In the genomic region with DNA sequence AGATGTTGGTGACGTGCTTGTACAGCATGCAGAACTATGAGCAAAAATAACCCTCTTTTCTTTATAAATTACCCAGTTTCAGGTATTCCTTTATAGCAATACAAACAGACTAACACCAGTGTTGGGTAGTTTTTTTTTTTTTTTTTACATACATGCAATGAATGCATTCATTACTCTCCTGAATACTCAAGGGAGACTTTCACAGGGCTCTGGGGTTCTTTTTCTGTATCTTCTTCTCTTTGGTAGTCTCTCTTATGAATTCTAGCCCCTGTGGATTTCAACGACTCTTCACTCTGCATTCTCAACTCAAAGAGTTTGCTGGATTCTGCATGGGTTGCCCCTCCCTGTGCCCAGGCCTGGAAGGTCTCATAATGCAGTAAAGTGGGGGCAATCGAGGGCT, we compare ENCODE assay signal across 22 cellular contexts. TPM values are rescaled to one million over a fixed set of nuclear protein-coding genes. Genes with fewer than 3 reads are reported as not detected.
A peak's percentile ranks its signal among the peaks of the same experiment; 100 is the strongest.
DNase-seq lines count a peak whose midpoint lies in the region; ATAC-seq, FAIRE-seq and TF ChIP-seq lines count a peak whose summit lies in the region.
"Had no signal": no experiment of that assay in that cellular context is flagged by ENCODE, and none has a peak within 500 bp of the region (broad histone marks: within the 10 kb centered on the region; RNA-seq: fewer than 3 reads in every experiment).

No MANE protein-coding gene starts in this region.

- peak overlapping the region in 2 of 3 donors; percentile 23 to 88 for H3K27ac Mint-ChIP-seq in CD4-positive, CD25-positive, alpha-beta regulatory T cell
- H3K27ac Mint-ChIP-seq: CD14-positive monocyte; CD4-positive, alpha-beta T cell; CD8-positive, alpha-beta T cell had no signal

- intact Hi-C loops in GM12878 (cut with micrococcal nuclease; ENCODE audit: unreplicated experiment), result no loop called here

- H3K4me3 ChIP-seq in CD4-positive, CD25-positive, alpha-beta regulatory T cell (ENCODE audit: low read depth, low read length), result no peak overlapping the region
- H3K4me3 ChIP-seq in GM12878, result no peak overlapping the region
- H3K4me3 ChIP-seq in osteoblast (ENCODE audit: insufficient read depth, low read length), result no peak overlapping the region
- H3K4me3 ChIP-seq: BLaER1 had no signal

- no peaks in the 10 kb centered on the region for H4K20me1 ChIP-seq in GM12878 (ENCODE audit: control insufficient read depth, insufficient read depth)
- no peaks in the 10 kb centered on the region for H4K20me1 ChIP-seq in osteoblast (ENCODE audit: insufficient read depth, low read length)
- H4K20me1 ChIP-seq: BLaER1 had no signal

- SMC1A ChIA-PET in GM12878 (lab: Charles Lee; ENCODE audit: uncharacterized antibody, unreplicated experiment), result interaction anchor here (0.7 to 4.9 kb wide), 5 partner anchors 9 to 30 kb away, joined by 3 to 81 read pairs (median 3); a partner anchor contains a TSS

- H3K4me1 ChIP-seq in CD4-positive, CD25-positive, alpha-beta regulatory T cell (ENCODE audit: control insufficient read depth, insufficient read depth, low read length, poor library complexity, severe bottlenecking), result peaks cover 18% of the 10 kb centered on the region
- H3K4me1 ChIP-seq in GM12878 (ENCODE audit: control insufficient read depth, insufficient read depth, low read length), result peaks cover 51% of the 10 kb centered on the region
- no peaks in the 10 kb centered on the region for H3K4me1 ChIP-seq in osteoblast (ENCODE audit: insufficient read depth, low read length)
- H3K4me1 ChIP-seq: BE2C, Caco-2 had no signal

- CTCF ChIA-PET in GM12878 (lab: Yijun Ruan, JAX), result interaction anchor here (1.1 to 1.5 kb wide), 3 partner anchors 9 to 10 kb away, joined by 4 to 6 read pairs (median 4); no protein-coding TSS in a partner anchor

- no peak for TF ChIP-seq RAD21 in GM12878 (IDR thresholded peaks at IDR 0.05; ENCODE audit: insufficient read depth, low read depth, low read length)

- no peaks in the 10 kb centered on the region for H3K27me3 ChIP-seq in CD4-positive, CD25-positive, alpha-beta regulatory T cell (ENCODE audit: control insufficient read depth, insufficient read depth, low read length)
- H3K27me3 ChIP-seq in GM12878 (replicated peaks in 1 of 2; ENCODE audit: control insufficient read depth in 2 of 2, insufficient read depth in 2 of 2, low read length in 1 of 2) (no peaks in the 10 kb centered on the region), osteoblast (ENCODE audit: insufficient read depth, low read length) (peaks cover 13% of the 10 kb centered on the region)
- H3K27me3 ChIP-seq: BLaER1 had no signal

- no peak for TF ChIP-seq EP300 in GM12878 (IDR thresholded peaks at IDR 0.05; ENCODE audit: borderline replicate concordance in 1 of 2, control insufficient read depth in 1 of 2, low read depth in 2 of 2, low read length in 2 of 2)

- H3K27me3 Mint-ChIP-seq in CD4-positive, CD25-positive, alpha-beta regulatory T cell, result no peaks in the 10 kb centered on the region
- H3K27me3 Mint-ChIP-seq: CD4-positive, alpha-beta T cell had no signal

- no peak overlapping the region for H3K4me3 Mint-ChIP-seq in CD4-positive, CD25-positive, alpha-beta regulatory T cell
- H3K4me3 Mint-ChIP-seq: CD14-positive monocyte; CD4-positive, alpha-beta T cell; CD8-positive, alpha-beta T cell had no signal

- BruUV-seq in GM12878 (replicated peaks; lab: Mats Ljungman, UMichigan), result no TSS peak

- peaks cover 0 to 9% (median 0%) of the 10 kb centered on the region in 7 donors for H3K9me3 Mint-ChIP-seq in CD4-positive, CD25-positive, alpha-beta regulatory T cell
- H3K9me3 Mint-ChIP-seq: CD8-positive, alpha-beta T cell had no signal

- TF ChIP-seq CTCF in GM12878 (IDR thresholded peaks at IDR 0.05 in 2 of 3, conservative IDR thresholded peaks at IDR 0.05 in 1 of 3; ENCODE audit: control insufficient read depth in 2 of 3, extremely low read depth in 1 of 3, insufficient read depth in 1 of 3, low read depth in 3 of 3, low read length in 3 of 3) (no peak), osteoblast (IDR thresholded peaks at IDR 0.05; ENCODE audit: extremely low read depth, low read depth, low read length) (no peak)

- RAD21 ChIA-PET in GM12878 (lab: Charles Lee; ENCODE audit: unreplicated experiment), result interaction anchor here (1.1 to 5.1 kb wide), 6 partner anchors 9 to 28 kb away, joined by 3 to 67 read pairs (median 8); no protein-coding TSS in a partner anchor

- peaks cover 26 to 59% (median 35%) of the 10 kb centered on the region in 4 donors for H3K4me1 Mint-ChIP-seq in CD4-positive, CD25-positive, alpha-beta regulatory T cell

- POLR2A ChIA-PET in GM12878 (lab: Charles Lee), result interaction anchor here (0.8 to 3.7 kb wide), 5 partner anchors 10 to 18 kb away, joined by 3 to 34 read pairs (median 7); no protein-coding TSS in a partner anchor

- no peak for ATAC-seq in CD4-positive, CD25-positive, alpha-beta regulatory T cell (ENCODE audit: low read depth in 2 of 2)
- no peak for ATAC-seq in GM12878
- ATAC-seq in GM18519 (IDR thresholded peaks at IDR 0.05; ENCODE audit: low FRiP score, unreplicated experiment), result no peak
- no peak for ATAC-seq in GM21737 (IDR thresholded peaks at IDR 0.05; ENCODE audit: unreplicated experiment)
- ATAC-seq: CD8-positive, alpha-beta T cell had no signal

- TF ChIP-seq POLR2A in GM12892 (IDR thresholded peaks at IDR 0.05; ENCODE audit: low read depth, low read length), result no peak
- no peak for TF ChIP-seq POLR2A in GM12878 (IDR thresholded peaks at IDR 0.05; ENCODE audit: low read depth, low read length)

- H3K9me3 ChIP-seq in CD4-positive, CD25-positive, alpha-beta regulatory T cell (ENCODE audit: control insufficient read depth in 2 of 2, low read length in 2 of 2), result no peaks in the 10 kb centered on the region
- peaks cover 8% of the 10 kb centered on the region for H3K9me3 ChIP-seq in GM12878 (replicated peaks; ENCODE audit: control insufficient read depth, insufficient read depth, low read length)
- H3K9me3 ChIP-seq in osteoblast (ENCODE audit: low read depth, low read length), result no peaks in the 10 kb centered on the region
- H3K9me3 ChIP-seq: BE2C, Caco-2 had no signal

- H3K9ac ChIP-seq in GM12878 (ENCODE audit: control insufficient read depth, insufficient read depth, low read length), result no peak overlapping the region
- H3K9ac ChIP-seq: BLaER1 had no signal

- no peaks in the 10 kb centered on the region for H3K36me3 Mint-ChIP-seq in CD4-positive, CD25-positive, alpha-beta regulatory T cell
- H3K36me3 Mint-ChIP-seq: CD14-positive monocyte; CD8-positive, alpha-beta T cell had no signal

- FAIRE-seq in GM12892 (lab: Jason Lieb, UNC) (peak; percentile 17), GM12878 (lab: Jason Lieb, UNC) (no peak)
- FAIRE-seq: A204.1, G401.6 had no signal

- H3K4me2 ChIP-seq in GM12878 (ENCODE audit: control insufficient read depth, insufficient read depth) (no peak overlapping the region), osteoblast (ENCODE audit: insufficient read depth, low read length) (no peak overlapping the region)
- H3K4me2 ChIP-seq: BLaER1 had no signal

- in situ Hi-C loops in GM12878 (cut with MboI), result no loop called here

- H3K36me3 ChIP-seq in CD4-positive, CD25-positive, alpha-beta regulatory T cell (ENCODE audit: control insufficient read depth, insufficient read depth, low read length), result no peaks in the 10 kb centered on the region
- H3K36me3 ChIP-seq in GM12878 (ENCODE audit: control insufficient read depth in 2 of 2, insufficient read depth in 2 of 2, low read length in 1 of 2) (no peaks in the 10 kb centered on the region), osteoblast (ENCODE audit: insufficient read depth, low read length) (no peaks in the 10 kb centered on the region)
- H3K36me3 ChIP-seq: BE2C, BLaER1 had no signal

- H3K79me2 ChIP-seq in GM12878 (ENCODE audit: control insufficient read depth, insufficient read depth, low read length), result peaks cover 2% of the 10 kb centered on the region
- H3K79me2 ChIP-seq in osteoblast (ENCODE audit: insufficient read depth, low read length), result no peaks in the 10 kb centered on the region

- H2AFZ ChIP-seq in GM12878 (ENCODE audit: control insufficient read depth, low read depth, low read length), result no peak overlapping the region
- H2AFZ ChIP-seq in osteoblast (ENCODE audit: low read length), result no peak overlapping the region

- no peak for DNase-seq in CD4-positive, CD25-positive, alpha-beta regulatory T cell
- DNase-seq in GM12892 (ENCODE audit: insufficient read length), result no peak
- DNase-seq in GM12878 (ENCODE audit: low read depth, low spot score), result no peak
- DNase-seq in osteoblast (ENCODE audit: insufficient read length, low spot score, missing footprints), result peak; percentile 50
- DNase-seq in H4 (ENCODE audit: low spot score), result no peak
- no peak for DNase-seq in NCI-H69 (lab: John Stamatoyannopoulos, UW)
- DNase-seq: 8988T; ACHN; BE2C; C1 segment of cervical spinal cord; Caco-2; Calu3; CD4-positive, alpha-beta T cell; CD8-positive, alpha-beta T cell; DMS79 treated with DMSO at 0.1 percent for 48 hours; GF-D8 had no signal

- 93% methylated on average over 3 of the region's 3 CpGs for WGBS in GM12878 (ENCODE audit: insufficient coverage, insufficient replicate concordance, low lambda C conversion rate, missing lambda C conversion rate)

- H3K27ac ChIP-seq in CD4-positive, CD25-positive, alpha-beta regulatory T cell (ENCODE audit: insufficient read depth, low read length, poor library complexity, severe bottlenecking), result no peak overlapping the region
- H3K27ac ChIP-seq in GM12878 (ENCODE audit: control insufficient read depth, insufficient read depth) (no peak overlapping the region), osteoblast (ENCODE audit: low read depth, low read length) (no peak overlapping the region)
- H3K27ac ChIP-seq: BLaER1 had no signal

RNA-seq across cellular contexts. Expression of a gene that starts 27.8 kb away (rescaled TPM):
- 44.5 TPM for total RNA-seq in CD4-positive, CD25-positive, alpha-beta regulatory T cell
- 100 to 1,000 TPM in 3 of 4 donors, 10 to 100 TPM in 1; 87.8 to 148 (median 108) TPM for polyA plus RNA-seq in CD4-positive, CD25-positive, alpha-beta regulatory T cell
- polyA plus RNA-seq in GM12892 (2012; ENCODE audit: missing spikeins), result 184 TPM
- total RNA-seq in GM12878 (2013; cell fraction: nucleolus; rRNA removed), result 68.9 and 70.9 TPM in 2 replicates
- 234 and 273 TPM in 2 replicates for total RNA-seq in GM12878 (2014; rRNA removed)
- 301 TPM in 2 replicates for total RNA-seq in GM12878 (2014; rRNA removed; fragmentation: Illumina TruSeq; extraction: Trizol)
- total RNA-seq in GM12878 (2021), result 154 and 168 TPM in 2 replicates
- polyA plus RNA-seq in GM12878 (2011; ENCODE audit: low read depth), result 244 TPM
- polyA plus RNA-seq in GM12878 (2011; rRNA removed), result 322 and 441 TPM in 2 replicates
- 515 and 857 TPM in 2 replicates for polyA plus RNA-seq in GM12878 (2011; cell fraction: cytosol; rRNA removed)
- 224 and 286 TPM in 2 replicates for polyA plus RNA-seq in GM12878 (2011; cell fraction: nucleus; rRNA removed)
- 111 and 166 TPM in 2 replicates for polyA plus RNA-seq in GM12878 (2012)
- polyA plus RNA-seq in GM12878 (2014; fragmentation: Illumina TruSeq; extraction: Trizol), result 609 and 993 TPM in 2 replicates
- 1,000 to 10,000 TPM in 1 of 2 experiments, 100 to 1,000 TPM in 1; 946 to 1,033 TPM for polyA plus RNA-seq in GM12878 (2014; fragmentation: Nextera tagmentation; extraction: Ambion mirVana)
- polyA plus RNA-seq in GM12878 (2014; rRNA removed), result 230 and 381 TPM in 2 replicates
- 100 to 1,000 TPM; 372 to 407 TPM for polyA plus RNA-seq in GM12878 (2016; fragmentation: Nextera tagmentation; extraction: Ambion mirVana)
- 99.0 and 141 TPM in 2 replicates for polyA minus RNA-seq in GM12878 (2011; rRNA and poly(A)+ RNA removed)
- polyA minus RNA-seq in GM12878 (2011; cell fraction: cytosol; rRNA and poly(A)+ RNA removed), result 31.5 and 38.2 TPM in 2 replicates
- polyA minus RNA-seq in GM12878 (2011; cell fraction: nucleus; rRNA and poly(A)+ RNA removed), result 38.2 and 46.3 TPM in 2 replicates
- 29.8 and 41.3 TPM in 2 replicates for total RNA-seq in osteoblast
- 530 and 556 TPM in 2 replicates for total RNA-seq in H4 (2014; rRNA removed; shearing (Covaris generic))

RNA-seq across cellular contexts. Expression of a gene that starts 30.6 kb away (rescaled TPM):
- total RNA-seq in CD4-positive, CD25-positive, alpha-beta regulatory T cell, result 106 TPM
- polyA plus RNA-seq in CD4-positive, CD25-positive, alpha-beta regulatory T cell, result 100 to 1,000 TPM in 2 of 4 donors, 10 to 100 TPM in 2; 69.8 to 115 (median 93.3) TPM
- polyA plus RNA-seq in GM12892 (2012; ENCODE audit: missing spikeins), result 53.8 TPM
- total RNA-seq in GM12878 (2013; cell fraction: nucleolus; rRNA removed), result 36.9 and 53.4 TPM in 2 replicates
- total RNA-seq in GM12878 (2014; rRNA removed) (32.9 and 36.2 TPM in 2 replicates), GM12878 (2014; rRNA removed; fragmentation: Illumina TruSeq; extraction: Trizol) (51.9 and 56.0 TPM in 2 replicates), GM12878 (2021) (35.2 and 38.6 TPM in 2 replicates), osteoblast (54.5 and 75.6 TPM in 2 replicates)
- 47.3 TPM for polyA plus RNA-seq in GM12878 (2011; ENCODE audit: low read depth)
- polyA plus RNA-seq in GM12878 (2011; rRNA removed) (52.8 and 77.4 TPM in 2 replicates), GM12878 (2014; fragmentation: Illumina TruSeq; extraction: Trizol) (55.2 and 57.7 TPM in 2 replicates), GM12878 (2014; fragmentation: Nextera tagmentation; extraction: Ambion mirVana) (10 to 100 TPM; 40.9 to 41.2 TPM), GM12878 (2014; rRNA removed) (32.7 and 35.9 TPM in 2 replicates), GM12878 (2016; fragmentation: Nextera tagmentation; extraction: Ambion mirVana) (10 to 100 TPM; 53.4 to 54.0 TPM)
- polyA plus RNA-seq in GM12878 (2011; cell fraction: cytosol; rRNA removed), result 12.9 and 15.4 TPM in 2 replicates
- 30.5 and 31.1 TPM in 2 replicates for polyA plus RNA-seq in GM12878 (2011; cell fraction: nucleus; rRNA removed)
- 63.6 and 64.4 TPM in 2 replicates for polyA plus RNA-seq in GM12878 (2012)
- polyA minus RNA-seq in GM12878 (2011; rRNA and poly(A)+ RNA removed), result 23.0 and 30.4 TPM in 2 replicates
- polyA minus RNA-seq in GM12878 (2011; cell fraction: cytosol; rRNA and poly(A)+ RNA removed), result 8.7 and 16.0 TPM in 2 replicates
- polyA minus RNA-seq in GM12878 (2011; cell fraction: nucleus; rRNA and poly(A)+ RNA removed), result 13.4 and 20.5 TPM in 2 replicates
- 23.1 and 48.3 TPM in 2 replicates for total RNA-seq in H4 (2014; rRNA removed; shearing (Covaris generic))

RNA-seq across cellular contexts. Expression of a gene that starts 49.6 kb away (rescaled TPM):
- total RNA-seq in CD4-positive, CD25-positive, alpha-beta regulatory T cell, result not detected
- under 1 TPM; 0.17 to 0.37 (median 0.35) TPM for polyA plus RNA-seq in CD4-positive, CD25-positive, alpha-beta regulatory T cell
- polyA plus RNA-seq in GM12892 (2012; ENCODE audit: missing spikeins), result 3.2 TPM
- total RNA-seq in GM12878 (2013; cell fraction: nucleolus; rRNA removed), result 10.5 and 11.7 TPM in 2 replicates
- total RNA-seq in GM12878 (2014; rRNA removed) (2.0 and 2.5 TPM in 2 replicates), GM12878 (2014; rRNA removed; fragmentation: Illumina TruSeq; extraction: Trizol) (2.5 and 2.6 TPM in 2 replicates), GM12878 (2021) (2.0 and 2.4 TPM in 2 replicates), osteoblast (3.6 and 5.6 TPM in 2 replicates)
- polyA plus RNA-seq in GM12878 (2011; ENCODE audit: low read depth), result 0.21 TPM
- polyA plus RNA-seq in GM12878 (2011; rRNA removed) (2.9 and 4.7 TPM in 2 replicates), GM12878 (2014; fragmentation: Illumina TruSeq; extraction: Trizol) (1.3 and 2.0 TPM in 2 replicates), GM12878 (2014; fragmentation: Nextera tagmentation; extraction: Ambion mirVana) (1 to 10 TPM; 1.0 to 1.2 TPM), GM12878 (2014; rRNA removed) (1.6 and 1.8 TPM in 2 replicates), GM12878 (2016; fragmentation: Nextera tagmentation; extraction: Ambion mirVana) (1 to 10 TPM; 4.7 to 5.4 TPM)
- polyA plus RNA-seq in GM12878 (2011; cell fraction: cytosol; rRNA removed), result 0.92 and 1.2 TPM in 2 replicates
- polyA plus RNA-seq in GM12878 (2011; cell fraction: nucleus; rRNA removed), result 1.7 and 2.3 TPM in 2 replicates
- polyA plus RNA-seq in GM12878 (2012), result 0.58 and 1.5 TPM in 2 replicates
- 1.9 and 2.9 TPM in 2 replicates for polyA minus RNA-seq in GM12878 (2011; rRNA and poly(A)+ RNA removed)
- polyA minus RNA-seq in GM12878 (2011; cell fraction: cytosol; rRNA and poly(A)+ RNA removed), result 0.40 and 0.42 TPM in 2 replicates
- 1.9 and 3.1 TPM in 2 replicates for polyA minus RNA-seq in GM12878 (2011; cell fraction: nucleus; rRNA and poly(A)+ RNA removed)
- total RNA-seq in H4 (2014; rRNA removed; shearing (Covaris generic)), result 7.0 and 10.3 TPM in 2 replicates
